In genomic region chr3:195732951-195733350, GRCh38 we compare ENCODE assay signal across 17 cellular contexts. TPM values are rescaled to one million over a fixed set of nuclear protein-coding genes. Genes with fewer than 3 reads are reported as not detected.
DNase-seq lines count a peak whose midpoint lies in the region; ATAC-seq and TF ChIP-seq lines count a peak whose summit lies in the region.
"Had no signal": no experiment of that assay in that cellular context is flagged by ENCODE, and none has a peak within 500 bp of the region (broad histone marks: within the 10 kb centered on the region; RNA-seq: fewer than 3 reads in every experiment).

No MANE protein-coding gene starts in this region.

- H3K36me3 Mint-ChIP-seq in GM23338 (ENCODE audit: low read depth), result no peaks in the 10 kb centered on the region
- peaks cover 1% of the 10 kb centered on the region for H3K36me3 Mint-ChIP-seq in neural progenitor cell

- H3K36me3 ChIP-seq in GM23338 (ENCODE audit: insufficient read depth), result no peaks in the 10 kb centered on the region
- no peaks in the 10 kb centered on the region for H3K36me3 ChIP-seq in WERI-Rb-1
- no peaks in the 10 kb centered on the region for H3K36me3 ChIP-seq in neural progenitor cell

- H3K27ac ChIP-seq in GM23338 (ENCODE audit: low read depth), result no peak overlapping the region
- H3K27ac ChIP-seq in WERI-Rb-1, result peak overlapping the region; percentile 57
- no peak overlapping the region for H3K27ac ChIP-seq in neural progenitor cell
- H3K27ac ChIP-seq: Peyer's patch had no signal

- ATAC-seq in GM23338, result no peak
- ATAC-seq in HG03378 (IDR thresholded peaks at IDR 0.05; ENCODE audit: unreplicated experiment), result no peak

- H3K27me3 Mint-ChIP-seq in GM23338 (ENCODE audit: insufficient read depth, low read depth, poor library complexity) (peaks cover 12% of the 10 kb centered on the region), neural progenitor cell (ENCODE audit: insufficient read depth, low read depth) (peaks cover 4% of the 10 kb centered on the region)

- DNase-seq in GM23338 (ENCODE audit: low spot score), result no peak
- peak; percentile 83 for DNase-seq in WERI-Rb-1
- peak; percentile 83 for DNase-seq in left kidney (ENCODE audit: low read depth, low spot score)
- no peak for DNase-seq in neural progenitor cell (ENCODE audit: low spot score)
- DNase-seq in iPS-NIHi11 (ENCODE audit: low spot score), result no peak
- no peak for DNase-seq in GM13976 (ENCODE audit: low spot score)
- DNase-seq: AML-193, Caco-2, DMS53, GOT3, NCI-H187 treated with DMSO at 0.1 percent for 48 hours, NCI-H2171, NCI-H82, SHP77 treated with DMSO at 0.1 percent for 48 hours had no signal

- no peaks in the 10 kb centered on the region for H3K9me3 Mint-ChIP-seq in GM23338
- no peaks in the 10 kb centered on the region for H3K9me3 Mint-ChIP-seq in neural progenitor cell

- no peak overlapping the region for H3K4me3 ChIP-seq in GM23338
- H3K4me3 ChIP-seq in WERI-Rb-1 (ENCODE audit: low read depth, low read length), result no peak overlapping the region
- H3K4me3 ChIP-seq in neural progenitor cell, result no peak overlapping the region
- H3K4me3 ChIP-seq: Peyer's patch had no signal

- no peaks in the 10 kb centered on the region for H4K20me1 ChIP-seq in GM23338 (replicated peaks; ENCODE audit: insufficient read depth)
- no peaks in the 10 kb centered on the region for H4K20me1 ChIP-seq in neural progenitor cell (ENCODE audit: low read depth)

- H3K9me3 ChIP-seq in WERI-Rb-1 (ENCODE audit: severe bottlenecking) (no peaks in the 10 kb centered on the region), neural progenitor cell (ENCODE audit: low read depth) (no peaks in the 10 kb centered on the region)
- H3K9me3 ChIP-seq: Caco-2, Peyer's patch had no signal

- H3K27me3 ChIP-seq in GM23338 (ENCODE audit: insufficient read depth) (no peaks in the 10 kb centered on the region), WERI-Rb-1 (ENCODE audit: insufficient read depth, low read depth, severe bottlenecking) (no peaks in the 10 kb centered on the region), neural progenitor cell (no peaks in the 10 kb centered on the region)
- H3K27me3 ChIP-seq: Peyer's patch had no signal

- H2AFZ ChIP-seq in GM23338 (peak overlapping the region; percentile 47; the same call in 1 of the 2 replicates), neural progenitor cell (replicated peaks) (peak overlapping the region; percentile 4)

- H3K4me3 Mint-ChIP-seq in GM23338 (no peak overlapping the region), neural progenitor cell (no peak overlapping the region)

- in situ Hi-C loops in GM13976 (cut with MboI; ENCODE audit: low sequenced_read_pairs, unreplicated experiment), result no loop called here

- no peaks in the 10 kb centered on the region for H3K79me2 ChIP-seq in GM23338 (replicated peaks; ENCODE audit: insufficient read depth)
- H3K79me2 ChIP-seq in neural progenitor cell (ENCODE audit: low read depth), result no peaks in the 10 kb centered on the region

- H3F3A ChIP-seq in GM23338 (replicated peaks; ENCODE audit: low read depth) (no peaks in the 10 kb centered on the region), neural progenitor cell (ENCODE audit: low read depth) (no peaks in the 10 kb centered on the region)

- H3K4me1 Mint-ChIP-seq in GM23338, result no peaks in the 10 kb centered on the region
- peaks cover 21% of the 10 kb centered on the region for H3K4me1 Mint-ChIP-seq in neural progenitor cell

- no peak overlapping the region for H3K9ac ChIP-seq in neural progenitor cell

- no peaks in the 10 kb centered on the region for H3K4me1 ChIP-seq in GM23338 (ENCODE audit: insufficient read depth)
- no peaks in the 10 kb centered on the region for H3K4me1 ChIP-seq in neural progenitor cell

- H3K4me2 ChIP-seq in GM23338 (no peak overlapping the region), neural progenitor cell (no peak overlapping the region)

- H3K27ac Mint-ChIP-seq in GM23338 (no peak overlapping the region), neural progenitor cell (peak overlapping the region; percentile 48)

- no peak for TF ChIP-seq CTCF in GM23338 (conservative IDR thresholded peaks at IDR 0.05; ENCODE audit: low read depth in 2 of 2)
- no peak for TF ChIP-seq CTCF in WERI-Rb-1 (IDR thresholded peaks at IDR 0.05; ENCODE audit: low read depth, low read length)
- TF ChIP-seq CTCF in neural progenitor cell (IDR thresholded peaks at IDR 0.05), result no peak
- no peak for TF ChIP-seq CTCF in GM13976 (IDR thresholded peaks at IDR 0.05; ENCODE audit: borderline replicate concordance, control extremely low read depth, extremely low read depth, insufficient read depth, missing control alignments)

- H3K9me2 ChIP-seq in GM23338 (ENCODE audit: insufficient read depth), result no peaks in the 10 kb centered on the region

TF ChIP-seq in GM23338, 12 proteins besides CTCF, POLR2A, EP300 and RAD21:
- TF ChIP-seq JUNB (IDR thresholded peaks at IDR 0.05; ENCODE audit: unreplicated experiment), result no peak
- TF ChIP-seq ZNF462 (CRISPR knock-in tag; IDR thresholded peaks at IDR 0.05), result no peak
- TF ChIP-seq STAT1 (IDR thresholded peaks at IDR 0.05; ENCODE audit: unreplicated experiment), result no peak
- TF ChIP-seq EZH2phosphoT487 (IDR thresholded peaks at IDR 0.05; ENCODE audit: unreplicated experiment), result no peak
- TF ChIP-seq EZH2 (IDR thresholded peaks at IDR 0.05; ENCODE audit: low read depth, unreplicated experiment), result no peak
- TF ChIP-seq ZNF114 (CRISPR knock-in tag; IDR thresholded peaks at IDR 0.05), result no peak
- TF ChIP-seq CREB1 (CRISPR knock-in tag; IDR thresholded peaks at IDR 0.05; ENCODE audit: low read depth), result no peak
- TF ChIP-seq NANOG (IDR thresholded peaks at IDR 0.05; ENCODE audit: borderline replicate concordance), result no peak

RNA-seq across cellular contexts. Expression of gene MUC20, which starts 12.2 kb away (rescaled TPM):
- total RNA-seq in GM23338 (2014; rRNA removed; shearing (Covaris generic)), result 0.12 TPM in 1 of 2 replicates, not detected in the other
- polyA plus RNA-seq in GM23338 (2016; fragmentation: Nextera tagmentation; extraction: Ambion mirVana), result 0.29 TPM in 1 of 2 replicates, not detected in the other
- 0.17 TPM in 1 of 2 replicates, not detected in the other for total RNA-seq in neural progenitor cell (ENCODE audit: low replicate concordance)
- total RNA-seq: LHCN-M2 had no signal

Comparison
In these comparisons a context has a peak if more than half of its experiments do, and no peak if none do; other contexts are left out.
1. DNase-seq: peak in WERI-Rb-1 (single experiment) and left kidney (single experiment); none in GM23338 (single experiment), neural progenitor cell (single experiment), iPS-NIHi11 (single experiment) and GM13976 (single experiment).